ENCODE assay signal across 20 cellular contexts in genomic region chr4:186159613-186160012, GRCh38. TPM values are rescaled to one million over a fixed set of nuclear protein-coding genes. Genes with fewer than 3 reads are reported as not detected.
DNase-seq lines count a peak whose midpoint lies in the region; ATAC-seq, FAIRE-seq and TF ChIP-seq lines count a peak whose summit lies in the region.
"Had no signal": no experiment of that assay in that cellular context is flagged by ENCODE, and none has a peak within 500 bp of the region (broad histone marks: within the 10 kb centered on the region; RNA-seq: fewer than 3 reads in every experiment).

No MANE protein-coding gene starts in this region.

- peaks cover 8% of the 10 kb centered on the region for H3K27me3 ChIP-seq in DND-41 (ENCODE audit: insufficient read depth, low read length, poor library complexity)
- H3K27me3 ChIP-seq in H7 (ENCODE audit: control insufficient read depth, insufficient read depth, low read length), result no peaks in the 10 kb centered on the region
- H3K27me3 ChIP-seq in hepatocyte, result no peaks in the 10 kb centered on the region
- no peaks in the 10 kb centered on the region for H3K27me3 ChIP-seq in BE2C

- H3K9ac ChIP-seq in DND-41 (ENCODE audit: low read depth, low read length), result no peak overlapping the region

- FAIRE-seq in GM19239 (lab: Jason Lieb, UNC), result no peak

- no peaks in the 10 kb centered on the region for H3K79me2 ChIP-seq in DND-41 (ENCODE audit: insufficient read depth, low read length)
- H3K79me2 ChIP-seq in hepatocyte, result no peaks in the 10 kb centered on the region

- CTCF ChIA-PET in WTC11 (lab: Charles Lee), result no interaction called here

- peaks cover 14% of the 10 kb centered on the region for H3K36me3 Mint-ChIP-seq in WTC11
- H3K36me3 Mint-ChIP-seq: CD4-positive, alpha-beta memory T cell had no signal

- POLR2A ChIA-PET in WTC11 (lab: Charles Lee), result no interaction called here

- no peaks in the 10 kb centered on the region for H3K9me2 ChIP-seq in hepatocyte (replicated peaks; ENCODE audit: insufficient read depth)

- H2AFZ ChIP-seq in DND-41 (ENCODE audit: low read depth, low read length) (no peak overlapping the region), hepatocyte (no peak overlapping the region)

- peaks cover 12% of the 10 kb centered on the region for H3K4me1 Mint-ChIP-seq in WTC11

- ATAC-seq in DND-41 (ENCODE audit: insufficient read depth, low read depth), result peak; percentile 31; the same call in 1 of the 3 replicates
- ATAC-seq in WTC11, result 0 out of 2 replicates have a peak, but pooled peaks have one; percentile 28
- no peak for ATAC-seq in left cardiac atrium
- ATAC-seq: SK-N-SH treated with all-trans-retinoic acid at 6 μM for 48 hours had no signal

- no peak overlapping the region for H3K4me2 ChIP-seq in DND-41 (ENCODE audit: insufficient read depth, low read length)
- H3K4me2 ChIP-seq in hepatocyte, result no peak overlapping the region

- no peaks in the 10 kb centered on the region for H3K9me3 Mint-ChIP-seq in WTC11
- H3K9me3 Mint-ChIP-seq: CD4-positive, alpha-beta memory T cell; T-helper 1 cell treated with Interleukin-12 subunit alpha and Interleukin-12 subunit beta and Interleukin-4 antibody, amounts not matched to agents 30 μg/mL and 1 μg/mL, for 36 hours had no signal

- no peak overlapping the region for H3K4me3 ChIP-seq in DND-41 (ENCODE audit: low read depth in 1 of 2, low read length in 2 of 2)
- no peak overlapping the region for H3K4me3 ChIP-seq in H7 (ENCODE audit: insufficient read depth, low read depth, low read length)
- no peak overlapping the region for H3K4me3 ChIP-seq in hepatocyte
- H3K4me3 ChIP-seq in BE2C (ENCODE audit: low read depth, low read length), result no peak overlapping the region
- H3K4me3 ChIP-seq: HAP-1 had no signal

- no peak overlapping the region for H3K27ac ChIP-seq in DND-41 (ENCODE audit: low read length)
- no peak overlapping the region for H3K27ac ChIP-seq in hepatocyte
- H3K27ac ChIP-seq: HL-60 had no signal

- H3K36me3 ChIP-seq in DND-41 (ENCODE audit: insufficient read depth, low read length) (no peaks in the 10 kb centered on the region), H7 (replicated peaks; ENCODE audit: control insufficient read depth, insufficient read depth, low read length) (no peaks in the 10 kb centered on the region; the same call in none of the 2 replicates), hepatocyte (replicated peaks; ENCODE audit: insufficient read depth, low read depth) (no peaks in the 10 kb centered on the region), BE2C (no peaks in the 10 kb centered on the region)
- H3K36me3 ChIP-seq: HAP-1 had no signal

- intact Hi-C loops in left cardiac atrium (cut with DNase I), result loop anchor here in 1 of 2 donors (10.0 kb wide), 1 partner anchor 425 kb away; no protein-coding TSS in a partner anchor

- H4K20me1 ChIP-seq in DND-41 (ENCODE audit: insufficient read depth, low read length), result no peaks in the 10 kb centered on the region; the same call in 1 of the 2 replicates
- H4K20me1 ChIP-seq in hepatocyte (ENCODE audit: insufficient read depth, poor library complexity, severe bottlenecking), result no peaks in the 10 kb centered on the region

- H3K27me3 Mint-ChIP-seq in WTC11 (ENCODE audit: low read depth), result no peaks in the 10 kb centered on the region

- DNase-seq in DND-41 (no peak), H7 (peak; percentile 34), WTC11 (ENCODE audit: low spot score) (no peak), hepatocyte (ENCODE audit: low spot score) (peak; percentile 1), BE2C (no peak), left cardiac atrium (no peak), GM19239 (ENCODE audit: insufficient read length, low spot score) (no peak)
- DNase-seq: CD4-positive, alpha-beta memory T cell; GF-D8; NCI-H1417 treated with DMSO at 0.1 percent for 48 hours; NCI-H2029; NCI-H2227 treated with DMSO at 0.1 percent for 48 hours; NCI-H524; OCI-M1; SHP77 treated with DMSO at 0.1 percent for 48 hours had no signal

- H3K9me3 ChIP-seq in DND-41 (ENCODE audit: insufficient read depth, low read length, severe bottlenecking) (no peaks in the 10 kb centered on the region), hepatocyte (ENCODE audit: low read depth) (no peaks in the 10 kb centered on the region), BE2C (no peaks in the 10 kb centered on the region)
- H3K9me3 ChIP-seq: HAP-1 had no signal

- WGBS in hepatocyte (ENCODE audit: low lambda C conversion rate, missing lambda C conversion rate), result 95% methylated on average over 6 of the region's 6 CpGs

- H3K4me3 Mint-ChIP-seq in WTC11, result no peak overlapping the region
- H3K4me3 Mint-ChIP-seq: CD4-positive, alpha-beta memory T cell; T-helper 1 cell treated with Interleukin-12 subunit alpha and Interleukin-12 subunit beta and Interleukin-4 antibody, amounts not matched to agents 30 μg/mL and 1 μg/mL, for 36 hours had no signal

- TF ChIP-seq CTCF in DND-41 (IDR thresholded peaks at IDR 0.05; ENCODE audit: borderline replicate concordance, extremely low read depth, low read length, poor library complexity, severe bottlenecking), result peak; percentile 13
- no peak for TF ChIP-seq CTCF in WTC11 (IDR thresholded peaks at IDR 0.05)
- no peak for TF ChIP-seq CTCF in hepatocyte (IDR thresholded peaks at IDR 0.05; ENCODE audit: poor library complexity)
- no peak for TF ChIP-seq CTCF in BE2C (IDR thresholded peaks at IDR 0.05; ENCODE audit: low read depth, low read length)

- H3K4me1 ChIP-seq in DND-41 (ENCODE audit: insufficient read depth, low read length) (no peaks in the 10 kb centered on the region), hepatocyte (ENCODE audit: insufficient read depth) (no peaks in the 10 kb centered on the region), BE2C (no peaks in the 10 kb centered on the region)
- H3K4me1 ChIP-seq: HAP-1 had no signal

- no peak overlapping the region for H3K27ac Mint-ChIP-seq in WTC11
- H3K27ac Mint-ChIP-seq: CD4-positive, alpha-beta memory T cell; T-helper 1 cell treated with Interleukin-12 subunit alpha and Interleukin-12 subunit beta and Interleukin-4 antibody, amounts not matched to agents 30 μg/mL and 1 μg/mL, for 36 hours had no signal

TF ChIP-seq in WTC11, 78 proteins besides CTCF, POLR2A, EP300 and RAD21:
- no peak for TF ChIP-seq GRHL2 (CRISPR knock-in tag; IDR thresholded peaks at IDR 0.05; ENCODE audit: insufficient replicate concordance, severe bottlenecking)
- no peak for TF ChIP-seq ZNF423 (CRISPR knock-in tag; IDR thresholded peaks at IDR 0.05)
- no peak for TF ChIP-seq IRF2 (CRISPR knock-in tag; IDR thresholded peaks at IDR 0.05; ENCODE audit: borderline replicate concordance, low read depth)

RNA-seq across cellular contexts. Expression of gene CYP4V2, which starts 31.8 kb away (rescaled TPM):
- total RNA-seq in H7 (2014; rRNA removed; shearing (Covaris generic)), result 2.9 and 3.3 TPM in 2 replicates
- total RNA-seq in WTC11 (2021) (2.0 to 3.1 TPM (median 2.2 TPM) in 3 replicates), hepatocyte (17.5 and 24.6 TPM in 2 replicates), left cardiac atrium (10 to 100 TPM; 26.6 to 32.7 TPM)
- polyA plus RNA-seq in hepatocyte, result 8.0 and 12.2 TPM in 2 replicates
- 1.3 TPM for polyA plus RNA-seq in BE2C (2012; ENCODE audit: insufficient read depth, insufficient read length, low read depth)

RNA-seq across cellular contexts. Expression of gene FAM149A, which starts 55.1 kb away (rescaled TPM):
- 13.9 and 19.2 TPM in 2 replicates for total RNA-seq in H7 (2014; rRNA removed; shearing (Covaris generic))
- 11.3 to 14.6 TPM (median 12.0 TPM) in 3 replicates for total RNA-seq in WTC11 (2021)
- total RNA-seq in hepatocyte, result 6.7 and 7.0 TPM in 2 replicates
- 3.7 and 6.9 TPM in 2 replicates for polyA plus RNA-seq in hepatocyte
- polyA plus RNA-seq in BE2C (2012; ENCODE audit: insufficient read depth, insufficient read length, low read depth), result 0.85 TPM
- total RNA-seq in left cardiac atrium, result 10 to 100 TPM in 1 of 2 donors, 1 to 10 TPM in 1; 9.6 to 13.1 TPM
- total RNA-seq: RPMI7951 had no signal
- polyA plus RNA-seq: CD4-positive, alpha-beta memory T cell had no signal

Comparison
In these comparisons a context has a peak if more than half of its experiments do, and no peak if none do; other contexts are left out.
1. ATAC-seq: peak in DND-41 (single experiment) and WTC11 (single experiment); none in left cardiac atrium (0 of 2).
2. DNase-seq: peak in H7 (single experiment) and hepatocyte (single experiment); none in DND-41 (single experiment), WTC11 (single experiment), BE2C (single experiment), left cardiac atrium (single experiment) and GM19239 (single experiment).